ENCODE assay signal across 8 cellular contexts in the genomic region with DNA sequence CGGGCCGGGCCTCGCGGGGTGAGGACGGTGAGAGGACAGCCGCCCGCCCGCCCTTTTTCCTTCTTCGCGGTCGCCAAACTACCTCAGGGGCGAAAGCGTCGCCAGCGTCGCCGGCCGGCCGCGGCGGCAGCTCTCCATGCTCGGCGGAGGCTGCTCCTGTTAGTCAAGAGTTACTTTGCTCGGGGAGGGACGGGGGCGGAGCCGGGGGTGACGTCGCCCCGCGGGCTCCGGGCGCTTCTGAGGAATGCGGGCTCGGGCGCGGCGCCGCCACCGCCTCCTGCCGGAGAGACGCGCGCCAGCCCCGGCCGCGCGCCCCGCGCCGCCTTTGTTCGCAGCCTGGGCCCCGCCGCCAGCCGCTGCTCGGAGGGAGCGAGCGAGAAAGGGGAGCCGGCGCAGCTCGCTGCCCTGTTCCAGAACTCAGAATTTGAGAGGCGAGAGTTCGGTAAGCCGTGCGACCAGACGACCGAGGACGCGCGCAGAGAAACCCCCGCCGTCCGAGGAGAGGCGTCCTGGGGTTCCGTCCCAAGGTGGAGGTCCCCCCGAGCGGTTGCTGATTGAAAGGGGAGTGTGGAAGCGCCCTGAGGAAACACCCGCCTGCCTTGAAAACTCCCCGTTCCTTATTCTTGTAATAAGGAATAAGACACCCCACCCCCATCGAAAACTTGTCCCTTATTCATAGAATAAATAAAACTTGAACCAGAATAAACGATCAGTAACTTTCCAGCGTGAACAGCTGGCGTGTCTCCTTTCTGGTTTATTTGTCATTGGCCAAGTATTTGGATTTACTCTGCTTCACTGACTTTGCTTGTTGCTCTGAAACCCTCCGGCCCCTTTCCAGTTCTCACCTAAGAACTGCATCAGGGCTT. TPM values are rescaled to one million over a fixed set of nuclear protein-coding genes. Genes with fewer than 3 reads are reported as not detected.
DNase-seq lines count a peak whose midpoint lies in the region; ATAC-seq and TF ChIP-seq lines count a peak whose summit lies in the region.

A gene (minus strand): TSS at position 164 of the 866 bp plus-strand sequence. CDS start 241 bp downstream, outside the sequence.

- H3K4me1 ChIP-seq in Panc1 (ENCODE audit: control insufficient read depth, insufficient read depth, low read length) = peaks cover 27% of the 10 kb centered on the region

- peak within 1 kb of the TSS; percentile 94 for H3K27ac ChIP-seq in Panc1 (ENCODE audit: low read length)

- H3K4me3 ChIP-seq in Panc1 (ENCODE audit: low read depth in 2 of 2, low read length in 2 of 2) (peak within 1 kb of the TSS; percentile 84 to 95), fibroblast of villous mesenchyme (ENCODE audit: low read depth, low read length) (peak within 1 kb of the TSS; percentile 66)

- POLR2A ChIA-PET in Panc1 (lab: Charles Lee) = no interaction called here

- ATAC-seq in GM19438 (IDR thresholded peaks at IDR 0.05; ENCODE audit: low read depth, unreplicated experiment) (peak; percentile 80), HG03565 (IDR thresholded peaks at IDR 0.05; ENCODE audit: unreplicated experiment) (peak; percentile 93), Panc1 (peak; percentile 92)

- H3K27ac Mint-ChIP-seq in nephron progenitor cell = peak within 1 kb of the TSS; percentile 100
- peak within 1 kb of the TSS; percentile 89 for H3K27ac Mint-ChIP-seq in stimulated activated naive CD8-positive, alpha-beta T cell treated with anti-CD3 and anti-CD28 coated beads, Interleukin-15, Interleukin-2, amounts not matched to agents 100 ng/mL and 50 ng/mL, for 24 hours

- no peaks in the 10 kb centered on the region for H3K9me3 ChIP-seq in Panc1 (ENCODE audit: control insufficient read depth, insufficient read depth, low read depth, low read length)

- CTCF ChIA-PET in Panc1 (lab: Charles Lee) = interaction anchor here (0.6 kb wide), 1 partner anchor 400 kb away, joined by 5 read pairs; no protein-coding TSS in a partner anchor

- H3K27me3 Mint-ChIP-seq in nephron progenitor cell (ENCODE audit: low read depth, poor library complexity) = no peaks in the 10 kb centered on the region
- peaks cover 62% of the 10 kb centered on the region for H3K27me3 Mint-ChIP-seq in stimulated activated naive CD8-positive, alpha-beta T cell treated with anti-CD3 and anti-CD28 coated beads, Interleukin-15, Interleukin-2, amounts not matched to agents 100 ng/mL and 50 ng/mL, for 24 hours

- H3K36me3 Mint-ChIP-seq in nephron progenitor cell (ENCODE audit: low read depth) = no peaks in the 10 kb centered on the region
- H3K36me3 Mint-ChIP-seq in stimulated activated naive CD8-positive, alpha-beta T cell treated with anti-CD3 and anti-CD28 coated beads, Interleukin-15, Interleukin-2, amounts not matched to agents 100 ng/mL and 50 ng/mL, for 24 hours (ENCODE audit: low read depth) = no peaks in the 10 kb centered on the region

- DNase-seq in COLO829 (ENCODE audit: low spot score) (peak; percentile 48), Panc1 (ENCODE audit: low read depth, low spot score) (no peak), activated gamma-delta T cell treated with Interleukin-2 at 50 U/mL for 16 hours (peak; percentile 77), fibroblast of villous mesenchyme (ENCODE audit: low read depth) (peak; percentile 94), nephron progenitor cell (peak; percentile 97)

- intact Hi-C loops in Panc1 (cut with micrococcal nuclease; ENCODE audit: unreplicated experiment) = no loop called here

- H3K4me3 Mint-ChIP-seq in nephron progenitor cell = peak within 1 kb of the TSS; percentile 97
- peak within 1 kb of the TSS; percentile 92 for H3K4me3 Mint-ChIP-seq in stimulated activated naive CD8-positive, alpha-beta T cell treated with anti-CD3 and anti-CD28 coated beads, Interleukin-15, Interleukin-2, amounts not matched to agents 100 ng/mL and 50 ng/mL, for 24 hours

- peaks cover 4% of the 10 kb centered on the region; the same call in 1 of the 2 replicates for H3K36me3 ChIP-seq in Panc1 (ENCODE audit: control insufficient read depth, insufficient read depth, low read length)

- no peaks in the 10 kb centered on the region for H3K27me3 ChIP-seq in Panc1 (ENCODE audit: control insufficient read depth, insufficient read depth, low read length)

- in situ Hi-C loops in Panc1 (cut with HindIII; ENCODE audit: low pct_unique_long_range_greater_than_20kb, low sequenced_read_pairs) = no loop called here

- no peaks in the 10 kb centered on the region for H3K9me3 Mint-ChIP-seq in nephron progenitor cell
- H3K9me3 Mint-ChIP-seq in stimulated activated naive CD8-positive, alpha-beta T cell treated with anti-CD3 and anti-CD28 coated beads, Interleukin-15, Interleukin-2, amounts not matched to agents 100 ng/mL and 50 ng/mL, for 24 hours = no peaks in the 10 kb centered on the region

- TSS peak; percentile 91 for BruUV-seq in Panc1 (replicated peaks; lab: Mats Ljungman, UMichigan)

- peaks cover 57% of the 10 kb centered on the region for H3K4me1 Mint-ChIP-seq in nephron progenitor cell
- peaks cover 30% of the 10 kb centered on the region for H3K4me1 Mint-ChIP-seq in stimulated activated naive CD8-positive, alpha-beta T cell treated with anti-CD3 and anti-CD28 coated beads, Interleukin-15, Interleukin-2, amounts not matched to agents 100 ng/mL and 50 ng/mL, for 24 hours (ENCODE audit: low read depth)

- TF ChIP-seq CTCF in Panc1 (IDR thresholded peaks at IDR 0.05) (peak; percentile 85), fibroblast of villous mesenchyme (IDR thresholded peaks at IDR 0.05; ENCODE audit: insufficient read depth, low read depth, low read length) (peak; percentile 11), nephron progenitor cell (IDR thresholded peaks at IDR 0.05) (no peak)

RNA-seq across cellular contexts. Expression of the gene that starts here (rescaled TPM):
- total RNA-seq in Panc1 (2021; ENCODE audit: unreplicated experiment) = 61.8 TPM
- 25.7 TPM for polyA plus RNA-seq in Panc1 (2012; ENCODE audit: insufficient read length)
- total RNA-seq in fibroblast of villous mesenchyme = 70.0 and 82.5 TPM in 2 replicates
